Comparison of ENCODE assay signal across 8 cellular contexts in the genomic region with DNA sequence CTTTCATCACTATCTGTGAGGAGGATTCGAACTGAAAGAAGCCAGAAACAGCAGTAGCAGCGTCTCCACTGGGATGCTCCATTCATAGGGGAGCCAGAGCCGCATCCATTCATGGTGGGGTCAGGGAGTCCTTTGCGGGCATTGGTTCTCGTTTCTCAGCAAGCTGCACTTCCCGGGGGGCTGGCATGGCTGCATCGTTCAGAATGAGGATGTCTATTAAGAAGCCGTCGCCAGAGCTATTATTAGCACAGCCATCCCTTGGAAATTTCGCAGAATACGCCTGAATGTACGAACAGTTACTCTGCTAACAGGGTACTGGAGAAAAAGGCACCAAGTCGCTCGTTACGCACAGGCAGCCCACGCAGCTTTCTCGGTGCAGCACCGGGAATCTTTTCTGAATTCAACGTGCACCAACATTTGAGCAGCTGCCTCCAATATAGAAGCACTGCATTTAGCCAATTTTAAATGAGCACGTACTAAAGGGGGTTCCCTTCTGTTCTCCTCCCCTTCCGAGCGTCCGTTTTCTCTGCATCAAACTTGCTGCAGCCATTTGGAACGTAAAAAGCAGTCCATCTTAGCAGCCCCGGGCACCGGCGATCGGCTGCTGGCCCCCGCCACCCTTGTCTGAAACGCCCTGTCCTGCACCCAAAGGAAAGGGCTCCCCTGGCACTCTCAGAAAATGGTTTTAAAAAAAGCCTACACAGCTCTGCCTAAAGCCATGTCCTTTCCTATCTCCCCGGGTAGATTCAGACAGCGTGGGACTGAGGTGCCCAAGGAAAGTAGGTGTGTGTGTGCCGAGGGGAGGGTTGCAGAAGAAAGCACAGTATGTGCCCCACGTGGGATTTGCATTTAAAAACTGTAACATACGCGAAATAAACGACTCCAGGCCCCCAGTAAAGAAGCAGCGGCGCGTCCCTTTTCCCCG.
DNase-seq lines count a peak whose midpoint lies in the region; ATAC-seq and TF ChIP-seq lines count a peak whose summit lies in the region.

No MANE protein-coding gene starts in this region.

- no peak for DNase-seq in activated T-cell treated with anti-CD3 and anti-CD28 coated beads, Interleukin-2, amount 50 U/mL, for 4 hours
- DNase-seq in activated T-cell treated with anti-CD3 and anti-CD28 coated beads for 4 hours (no peak), adipocyte (ENCODE audit: low read depth) (peak; percentile 36), hypothalamus (lab: John Stamatoyannopoulos, UW) (peak in 28 of 51 donors; percentile 14 to 71 (median 48)), sigmoid colon (peak; percentile 71), NCI-H2029 treated with DMSO at 0.1 percent for 48 hours (lab: John Stamatoyannopoulos, UW) (no peak), dedifferentiated amniotic fluid mesenchymal stem cell (ENCODE audit: extremely low spot score) (no peak)

- no peaks in the 10 kb centered on the region for H3K9me3 Mint-ChIP-seq in activated T-cell treated with anti-CD3 and anti-CD28 coated beads, Interleukin-2, amount 50 U/mL, for 4 hours

- peak overlapping the region; percentile 61 to 71 (median 68) for H3K27ac ChIP-seq in sigmoid colon

- H3K9me3 ChIP-seq in adipocyte (ENCODE audit: control insufficient read depth, low read length) (no peaks in the 10 kb centered on the region), sigmoid colon (no peaks in the 10 kb centered on the region)

- peaks cover 45% of the 10 kb centered on the region for H3K4me1 ChIP-seq in adipocyte (ENCODE audit: control insufficient read depth, insufficient read depth, low read length)
- peaks cover 0 to 36% (median 17%) of the 10 kb centered on the region in 4 donors for H3K4me1 ChIP-seq in sigmoid colon

- H3K9ac ChIP-seq in adipocyte (ENCODE audit: low read length): peak overlapping the region; percentile 97

- H3K4me3 ChIP-seq in adipocyte (ENCODE audit: low read length): peak overlapping the region; percentile 90
- H3K4me3 ChIP-seq in sigmoid colon: peak overlapping the region; percentile 24 to 55 (median 50)

- peak overlapping the region; percentile 60 for H3K4me3 Mint-ChIP-seq in activated T-cell treated with anti-CD3 and anti-CD28 coated beads, Interleukin-2, amount 50 U/mL, for 4 hours

- TF ChIP-seq CTCF in sigmoid colon (IDR thresholded peaks at IDR 0.05): no peak

- intact Hi-C loops in sigmoid colon (cut with DNase I): no loop called here

- H3K36me3 ChIP-seq in adipocyte (ENCODE audit: control insufficient read depth, insufficient read depth, low read length, severe bottlenecking) (no peaks in the 10 kb centered on the region), sigmoid colon (no peaks in the 10 kb centered on the region)

- H3K27me3 Mint-ChIP-seq in activated T-cell treated with anti-CD3 and anti-CD28 coated beads, Interleukin-2, amount 50 U/mL, for 4 hours (ENCODE audit: low read depth): peaks cover 66% of the 10 kb centered on the region

- ATAC-seq in activated T-cell treated with anti-CD3 and anti-CD28 coated beads, Interleukin-2, amount 50 U/mL, for 4 hours: peak; percentile 33 to 35
- ATAC-seq in GM21515 (IDR thresholded peaks at IDR 0.05; ENCODE audit: unreplicated experiment): no peak

- H3K27me3 ChIP-seq in adipocyte (replicated peaks; ENCODE audit: control insufficient read depth, insufficient read depth, low read length) (no peaks in the 10 kb centered on the region), sigmoid colon (peaks cover 0 to 31% (median 12%) of the 10 kb centered on the region in 3 donors)

- no peak for TF ChIP-seq EP300 in sigmoid colon (IDR thresholded peaks at IDR 0.05)

- H3K4me1 Mint-ChIP-seq in activated T-cell treated with anti-CD3 and anti-CD28 coated beads, Interleukin-2, amount 50 U/mL, for 4 hours (ENCODE audit: low read depth): peaks cover 17% of the 10 kb centered on the region

- TF ChIP-seq POLR2A in sigmoid colon (IDR thresholded peaks at IDR 0.05): no peak

- no peaks in the 10 kb centered on the region for H3K36me3 Mint-ChIP-seq in activated T-cell treated with anti-CD3 and anti-CD28 coated beads, Interleukin-2, amount 50 U/mL, for 4 hours (ENCODE audit: insufficient read depth)

- WGBS in sigmoid colon, 2 donors: 8 to 21% methylated on average over 41 of the region's 41 CpGs

Comparison
In these comparisons a context has a peak if more than half of its experiments do, and no peak if none do; other contexts are left out.
1. DNase-seq: peak in adipocyte (single experiment), hypothalamus (28 of 51) and sigmoid colon (single experiment); none in activated T-cell treated with anti-CD3 and anti-CD28 coated beads, Interleukin-2, amount 50 U/mL, for 4 hours (single experiment), activated T-cell treated with anti-CD3 and anti-CD28 coated beads for 4 hours (single experiment), NCI-H2029 treated with DMSO at 0.1 percent for 48 hours (single experiment) and dedifferentiated amniotic fluid mesenchymal stem cell (single experiment).